Comparison of ENCODE assay signal across 17 cellular contexts in genomic region chr5:14884062-14884612, GRCh38. TPM values are rescaled to one million over a fixed set of nuclear protein-coding genes. Genes with fewer than 3 reads are reported as not detected.
DNase-seq lines count a peak whose midpoint lies in the region; ATAC-seq and TF ChIP-seq lines count a peak whose summit lies in the region.
"Had no signal": no experiment of that assay in that cellular context is flagged by ENCODE, and none has a peak within 500 bp of the region (broad histone marks: within the 10 kb centered on the region; RNA-seq: fewer than 3 reads in every experiment).

No MANE protein-coding gene starts in this region.

- no peak overlapping the region for H3K4me3 Mint-ChIP-seq in stimulated activated effector memory CD8-positive, alpha-beta T cell treated with anti-CD3 and anti-CD28 coated beads, Interleukin-12 subunit alpha, Interleukin-12 subunit beta, amount 100 ng/mL, for 72 hours
- H3K4me3 Mint-ChIP-seq: CD8-positive, alpha-beta T cell had no signal

- no peaks in the 10 kb centered on the region for H3K36me3 ChIP-seq in left ventricle myocardium inferior
- H3K36me3 ChIP-seq: BLaER1 treated with 17β-estradiol and CSF1 and Interleukin-3, amounts not matched to agents 10 nM and 100 nM had no signal

- H3K27ac ChIP-seq in left ventricle myocardium inferior (replicated peaks) (peak overlapping the region; percentile 52), VCaP (peak overlapping the region; percentile 60)
- H3K27ac ChIP-seq: BLaER1 treated with 17β-estradiol and CSF1 and Interleukin-3, amounts not matched to agents 10 nM and 100 nM had no signal

- intact Hi-C loops in left ventricle myocardium inferior (cut with micrococcal nuclease) (no loop called here), Right ventricle myocardium superior (cut with DNase I) (no loop called here)

- H3K36me3 Mint-ChIP-seq in stimulated activated effector memory CD8-positive, alpha-beta T cell treated with anti-CD3 and anti-CD28 coated beads, Interleukin-12 subunit alpha, Interleukin-12 subunit beta, amount 100 ng/mL, for 72 hours: no peaks in the 10 kb centered on the region
- H3K36me3 Mint-ChIP-seq: CD8-positive, alpha-beta T cell had no signal

- H3K4me1 Mint-ChIP-seq in stimulated activated effector memory CD8-positive, alpha-beta T cell treated with anti-CD3 and anti-CD28 coated beads, Interleukin-12 subunit alpha, Interleukin-12 subunit beta, amount 100 ng/mL, for 72 hours: no peaks in the 10 kb centered on the region

- peak overlapping the region; percentile 43 for H3K27ac Mint-ChIP-seq in stimulated activated effector memory CD8-positive, alpha-beta T cell treated with anti-CD3 and anti-CD28 coated beads, Interleukin-12 subunit alpha, Interleukin-12 subunit beta, amount 100 ng/mL, for 72 hours
- H3K27ac Mint-ChIP-seq: CD8-positive, alpha-beta T cell had no signal

- no peaks in the 10 kb centered on the region for H3K9me3 Mint-ChIP-seq in stimulated activated effector memory CD8-positive, alpha-beta T cell treated with anti-CD3 and anti-CD28 coated beads, Interleukin-12 subunit alpha, Interleukin-12 subunit beta, amount 100 ng/mL, for 72 hours
- H3K9me3 Mint-ChIP-seq: CD8-positive, alpha-beta T cell had no signal

- peaks cover 39% of the 10 kb centered on the region for H3K4me1 ChIP-seq in left ventricle myocardium inferior

- no peaks in the 10 kb centered on the region for H3K9me3 ChIP-seq in left ventricle myocardium inferior (replicated peaks)
- H3K9me3 ChIP-seq: BLaER1 treated with 17β-estradiol and CSF1 and Interleukin-3, amounts not matched to agents 10 nM and 100 nM had no signal

- ATAC-seq in Right ventricle myocardium superior (ENCODE audit: poor library complexity): no peak
- ATAC-seq in stimulated activated effector memory CD8-positive, alpha-beta T cell treated with anti-CD3 and anti-CD28 coated beads, Interleukin-12 subunit alpha, Interleukin-12 subunit beta, amount 100 ng/mL, for 72 hours: no peak
- no peak for ATAC-seq in HG03039 (IDR thresholded peaks at IDR 0.05; ENCODE audit: unreplicated experiment)
- ATAC-seq: CD8-positive, alpha-beta T cell; HCT116 had no signal

- H3K27me3 ChIP-seq in left ventricle myocardium inferior (ENCODE audit: low read depth): no peaks in the 10 kb centered on the region
- H3K27me3 ChIP-seq: BLaER1 treated with 17β-estradiol and CSF1 and Interleukin-3, amounts not matched to agents 10 nM and 100 nM had no signal

- no peak for DNase-seq in left ventricle myocardium inferior
- DNase-seq in Right ventricle myocardium superior: no peak
- DNase-seq in myocyte (ENCODE audit: low read depth): peak; percentile 26
- no peak for DNase-seq in stimulated activated effector memory CD8-positive, alpha-beta T cell treated with anti-CD3 and anti-CD28 coated beads, Interleukin-12 subunit alpha, Interleukin-12 subunit beta, amount 100 ng/mL, for 72 hours (ENCODE audit: low spot score in 2 of 2)
- DNase-seq in central memory CD4-positive, alpha-beta T cell: no peak
- no peak for DNase-seq in SW480 (ENCODE audit: low spot score)
- DNase-seq: 8988T; Calu3; CD8-positive, alpha-beta T cell; DMS79 treated with DMSO at 0.1 percent for 48 hours; GF-D8; GOT3; H7 had no signal

- no peak overlapping the region for H3K4me3 ChIP-seq in left ventricle myocardium inferior
- H3K4me3 ChIP-seq: BLaER1 treated with 17β-estradiol and CSF1 and Interleukin-3, amounts not matched to agents 10 nM and 100 nM had no signal

- no peak for TF ChIP-seq CTCF in left ventricle myocardium inferior (IDR thresholded peaks at IDR 0.05; ENCODE audit: borderline replicate concordance)
- no peak for TF ChIP-seq CTCF in VCaP (conservative IDR thresholded peaks at IDR 0.05)

RNA-seq across cellular contexts. Expression of gene ANKH, which starts 12.6 kb away (rescaled TPM):
- total RNA-seq in left ventricle myocardium inferior (227 TPM), Right ventricle myocardium superior (144 TPM), myocyte (12.8 and 23.2 TPM in 2 replicates)
- 80.7 TPM for polyA plus RNA-seq in myocyte (2012)
